29 cellular contexts compared by ENCODE assay signal in the genomic region with DNA sequence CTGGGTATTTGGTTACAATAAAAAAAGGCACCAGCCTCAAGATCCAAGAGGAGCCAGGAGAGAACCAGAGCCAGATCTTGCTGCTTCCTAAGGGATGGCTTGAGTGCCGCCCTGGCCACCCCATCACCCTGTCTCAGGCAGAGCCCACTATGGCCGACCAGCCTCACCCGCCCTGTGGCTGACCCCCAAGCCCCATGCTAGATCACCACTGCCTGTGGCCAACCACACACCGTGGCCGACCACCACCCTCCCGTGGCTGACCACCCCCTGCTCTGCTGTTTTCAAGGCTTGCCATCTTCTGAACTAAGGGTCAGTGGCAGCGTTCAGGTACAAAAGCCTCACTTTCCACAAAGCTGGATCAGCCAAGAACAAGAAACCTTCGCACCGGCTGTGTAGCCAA.
"Had no signal": no experiment of that assay in that cellular context is flagged by ENCODE, and none has a peak within 500 bp of the region (broad histone marks: within the 10 kb centered on the region; RNA-seq: fewer than 3 reads in every experiment).

No MANE protein-coding gene starts in this region.

- DNase-seq: activated CD4-positive, alpha-beta memory T cell treated with anti-CD3 and anti-CD28 coated beads, Interleukin-2, amount 10 ng/mL, durations not matched to agents 7 days and 5 days; activated CD4-positive, alpha-beta T cell treated with anti-CD3 and anti-CD28 coated beads for 36 hours; activated CD4-positive, alpha-beta T cell treated with anti-CD3 and anti-CD28 coated beads, Interleukin-2, amount 10 ng/mL, durations not matched to agents 7 days and 5 days; activated CD4-positive, alpha-beta T cell treated with anti-CD3 and anti-CD28 coated beads, Interleukin-2, amount 50 U/mL, for 4 hours; activated CD4-positive, CD25-positive, alpha-beta regulatory T cell; activated CD4-positive, CD25-positive, alpha-beta regulatory T cell treated with anti-CD3 and anti-CD28 coated beads, Interleukin-2, amount 50 U/mL, for 72 hours; activated CD8-positive, alpha-beta memory T cell treated with anti-CD3 and anti-CD28 coated beads, Interleukin-2, amount 50 U/mL, for 48 hours; activated gamma-delta T cell; activated naive CD4-positive, alpha-beta T cell; activated naive CD4-positive, alpha-beta T cell treated with anti-CD3 and anti-CD28 coated beads, Interleukin-2, amount 10 ng/mL, durations not matched to agents 7 days and 5 days; activated T-cell treated with anti-CD3 and anti-CD28 coated beads for 4 hours; activated T-cell treated with anti-CD3 and anti-CD28 coated beads, Interleukin-2, amount 50 U/mL, for 24 hours; activated T-cell treated with anti-CD3 and anti-CD28 coated beads, Interleukin-2, amount 50 U/mL, for 72 hours; amniotic stem cell; anterior cingulate cortex; brain microvascular endothelial cell; cortex of kidney; dermis blood vessel endothelial cell; effector CD4-positive, alpha-beta T cell; effector memory CD8-positive, alpha-beta T cell; erythroblast; foreskin keratinocyte; gastrocnemius medialis; T-helper 2 cell had no signal

- H3K9me3 ChIP-seq: esophagus muscularis mucosa, gastrocnemius medialis had no signal

- H3K4me1 ChIP-seq: esophagus muscularis mucosa, foreskin keratinocyte, gastrocnemius medialis had no signal

- H3K4me1 Mint-ChIP-seq: activated CD4-positive, alpha-beta memory T cell treated with anti-CD3 and anti-CD28 coated beads, Interleukin-2, amount 10 ng/mL, durations not matched to agents 7 days and 5 days; activated CD4-positive, alpha-beta T cell treated with anti-CD3 and anti-CD28 coated beads for 36 hours; activated CD4-positive, alpha-beta T cell treated with anti-CD3 and anti-CD28 coated beads, Interleukin-2, amount 10 ng/mL, durations not matched to agents 7 days and 5 days; activated naive CD4-positive, alpha-beta T cell treated with anti-CD3 and anti-CD28 coated beads, Interleukin-2, amount 10 ng/mL, durations not matched to agents 7 days and 5 days; central memory CD8-positive, alpha-beta T cell had no signal

- ATAC-seq: activated CD4-positive, alpha-beta T cell treated with anti-CD3 and anti-CD28 coated beads for 36 hours; activated T-cell treated with anti-CD3 and anti-CD28 coated beads, Interleukin-2, amount 50 U/mL, for 72 hours; effector memory CD8-positive, alpha-beta T cell; foreskin keratinocyte; gastrocnemius medialis had no signal

- H3K36me3 Mint-ChIP-seq: activated naive CD4-positive, alpha-beta T cell treated with anti-CD3 and anti-CD28 coated beads, Interleukin-2, amount 10 ng/mL, durations not matched to agents 7 days and 5 days; activated naive CD8-positive, alpha-beta T cell had no signal

- H3K4me3 ChIP-seq: esophagus muscularis mucosa, gastrocnemius medialis had no signal

- H3K36me3 ChIP-seq: brain microvascular endothelial cell, esophagus muscularis mucosa, gastrocnemius medialis had no signal

- H3K27ac Mint-ChIP-seq: activated CD4-positive, alpha-beta memory T cell treated with anti-CD3 and anti-CD28 coated beads, Interleukin-2, amount 10 ng/mL, durations not matched to agents 7 days and 5 days; activated CD4-positive, alpha-beta T cell treated with anti-CD3 and anti-CD28 coated beads for 36 hours; activated CD4-positive, alpha-beta T cell treated with anti-CD3 and anti-CD28 coated beads, Interleukin-2, amount 10 ng/mL, durations not matched to agents 7 days and 5 days; activated naive CD4-positive, alpha-beta T cell treated with anti-CD3 and anti-CD28 coated beads, Interleukin-2, amount 10 ng/mL, durations not matched to agents 7 days and 5 days; activated naive CD8-positive, alpha-beta T cell; activated T-cell treated with anti-CD3 and anti-CD28 coated beads, Interleukin-2, amount 50 U/mL, for 24 hours; activated T-cell treated with anti-CD3 and anti-CD28 coated beads, Interleukin-2, amount 50 U/mL, for 72 hours; effector memory CD8-positive, alpha-beta T cell had no signal

- H3K27me3 ChIP-seq: esophagus muscularis mucosa, gastrocnemius medialis had no signal

- H3K27ac ChIP-seq: brain microvascular endothelial cell, esophagus muscularis mucosa, foreskin keratinocyte, gastrocnemius medialis had no signal

- H3K27me3 Mint-ChIP-seq: activated CD4-positive, alpha-beta T cell treated with anti-CD3 and anti-CD28 coated beads for 36 hours; activated T-cell treated with anti-CD3 and anti-CD28 coated beads, Interleukin-2, amount 50 U/mL, for 24 hours had no signal

- FAIRE-seq: astrocyte, bronchial epithelial cell had no signal

- H3K9me3 Mint-ChIP-seq: activated CD4-positive, alpha-beta memory T cell treated with anti-CD3 and anti-CD28 coated beads, Interleukin-2, amount 10 ng/mL, durations not matched to agents 7 days and 5 days; activated CD4-positive, alpha-beta T cell treated with anti-CD3 and anti-CD28 coated beads, Interleukin-2, amount 10 ng/mL, durations not matched to agents 7 days and 5 days; activated naive CD4-positive, alpha-beta T cell treated with anti-CD3 and anti-CD28 coated beads, Interleukin-2, amount 10 ng/mL, durations not matched to agents 7 days and 5 days; activated T-cell treated with anti-CD3 and anti-CD28 coated beads, Interleukin-2, amount 50 U/mL, for 24 hours; activated T-cell treated with anti-CD3 and anti-CD28 coated beads, Interleukin-2, amount 50 U/mL, for 72 hours; central memory CD8-positive, alpha-beta T cell; effector memory CD8-positive, alpha-beta T cell had no signal

- H3K4me3 Mint-ChIP-seq: activated CD4-positive, alpha-beta memory T cell treated with anti-CD3 and anti-CD28 coated beads, Interleukin-2, amount 10 ng/mL, durations not matched to agents 7 days and 5 days; activated CD4-positive, alpha-beta T cell treated with anti-CD3 and anti-CD28 coated beads for 36 hours; activated CD4-positive, alpha-beta T cell treated with anti-CD3 and anti-CD28 coated beads, Interleukin-2, amount 10 ng/mL, durations not matched to agents 7 days and 5 days; activated naive CD4-positive, alpha-beta T cell treated with anti-CD3 and anti-CD28 coated beads, Interleukin-2, amount 10 ng/mL, durations not matched to agents 7 days and 5 days; activated naive CD8-positive, alpha-beta T cell; activated T-cell treated with anti-CD3 and anti-CD28 coated beads, Interleukin-2, amount 50 U/mL, for 24 hours; activated T-cell treated with anti-CD3 and anti-CD28 coated beads, Interleukin-2, amount 50 U/mL, for 72 hours; central memory CD8-positive, alpha-beta T cell; effector memory CD8-positive, alpha-beta T cell had no signal
